5 cellular contexts compared by ENCODE assay signal in genomic region chrX:27809460-27809859, GRCh38. TPM values are rescaled to one million over a fixed set of nuclear protein-coding genes. Genes with fewer than 3 reads are reported as not detected.
"Had no signal": no experiment of that assay in that cellular context is flagged by ENCODE, and none has a peak within 500 bp of the region (broad histone marks: within the 10 kb centered on the region; RNA-seq: fewer than 3 reads in every experiment).

No MANE protein-coding gene starts in this region.

RNA-seq across cellular contexts. Expression of gene MAGEB10, which starts 1.7 kb away (rescaled TPM):
- total RNA-seq: HepG2, HT-29, HT1080, IMR-90 had no signal
- polyA plus RNA-seq: HepG2, IgD-negative memory B cell, IMR-90 had no signal
